In genomic region chr10:133393401-133394063, GRCh38 we compare ENCODE assay signal across 1 cellular context.
TF ChIP-seq lines count a peak whose summit lies in the region.

No MANE protein-coding gene starts in this region.

TF ChIP-seq in GM12878, 131 proteins besides CTCF, POLR2A, EP300 and RAD21:
- TF ChIP-seq ZBTB4 (CRISPR knock-in tag; IDR thresholded peaks at IDR 0.05) (no peak), CREM (IDR thresholded peaks at IDR 0.05; ENCODE audit: low read depth) (no peak), CEBPZ (IDR thresholded peaks at IDR 0.05; ENCODE audit: low read depth, low read length) (no peak), LARP7 (IDR thresholded peaks at IDR 0.05) (no peak), NBN (IDR thresholded peaks at IDR 0.05) (no peak), BCL11A (IDR thresholded peaks at IDR 0.05; ENCODE audit: low read depth, low read length) (no peak), SMAD1 (IDR thresholded peaks at IDR 0.05; ENCODE audit: low read depth, partially characterized antibody) (no peak), SP1 (IDR thresholded peaks at IDR 0.05; ENCODE audit: low read depth, low read length) (no peak)
TF ChIP-seq in GM12878: peak in this region for 0.
